25 cellular contexts compared by ENCODE assay signal in genomic region chr5:149904977-149905376, GRCh38. TPM values are rescaled to one million over a fixed set of nuclear protein-coding genes. Genes with fewer than 3 reads are reported as not detected.
A peak's percentile ranks its signal among the peaks of the same experiment; 100 is the strongest.
DNase-seq lines count a peak whose midpoint lies in the region; ATAC-seq and TF ChIP-seq lines count a peak whose summit lies in the region.
"Had no signal": no experiment of that assay in that cellular context is flagged by ENCODE, and none has a peak within 500 bp of the region (broad histone marks: within the 10 kb centered on the region; RNA-seq: fewer than 3 reads in every experiment).

No MANE protein-coding gene starts in this region.

- H3K4me1 Mint-ChIP-seq in activated naive CD8-positive, alpha-beta T cell treated with anti-CD3 and anti-CD28 coated beads for 36 hours = peaks cover 12% of the 10 kb centered on the region
- H3K4me1 Mint-ChIP-seq: activated B cell treated with CpG ODN at 0.5 μM for 24 hours; activated T-helper 17 cell treated with anti-CD3 and anti-CD28 coated beads, Interleukin-2, amount 50 U/mL, for 72 hours; central memory CD8-positive, alpha-beta T cell had no signal

- H3K9ac ChIP-seq in BLaER1 treated with 17β-estradiol and CSF1 and Interleukin-3, amounts not matched to agents 10 nM and 100 nM = no peak overlapping the region

- peak; percentile 90 for ATAC-seq in mucosa of descending colon
- ATAC-seq: activated naive CD4-positive, alpha-beta T cell treated with anti-CD3 and anti-CD28 coated beads, Interleukin-2, amount 50 U/mL, for 72 hours; activated T-helper 17 cell treated with anti-CD3 and anti-CD28 coated beads, Interleukin-2, amount 50 U/mL, for 72 hours had no signal

- H3K27me3 Mint-ChIP-seq in activated naive CD8-positive, alpha-beta T cell treated with anti-CD3 and anti-CD28 coated beads for 36 hours = peaks cover 19% of the 10 kb centered on the region

- TF ChIP-seq CTCF in mucosa of descending colon (IDR thresholded peaks at IDR 0.05) = no peak

- H3K27ac Mint-ChIP-seq in activated naive CD8-positive, alpha-beta T cell treated with anti-CD3 and anti-CD28 coated beads for 36 hours = no peak overlapping the region
- H3K27ac Mint-ChIP-seq: activated B cell treated with CpG ODN at 0.5 μM for 24 hours; activated naive CD4-positive, alpha-beta T cell treated with anti-CD3 and anti-CD28 coated beads, Interleukin-2, amount 50 U/mL, for 72 hours; activated T-helper 17 cell treated with anti-CD3 and anti-CD28 coated beads, Interleukin-2, amount 50 U/mL, for 72 hours had no signal

- no peak overlapping the region for H3K27ac ChIP-seq in BLaER1 treated with 17β-estradiol and CSF1 and Interleukin-3, amounts not matched to agents 10 nM and 100 nM
- H3K27ac ChIP-seq: C4-2B, left ventricle myocardium inferior, RWPE1, skin epidermis, suprapubic skin had no signal

- H3K4me1 ChIP-seq in BLaER1 treated with 17β-estradiol and CSF1 and Interleukin-3, amounts not matched to agents 10 nM and 100 nM = peaks cover 8 to 17% (median 13%) of the 10 kb centered on the region in 10 experiments
- H3K4me1 ChIP-seq in mucosa of descending colon (ENCODE audit: low read depth) = no peaks in the 10 kb centered on the region
- H3K4me1 ChIP-seq: suprapubic skin had no signal

- no peaks in the 10 kb centered on the region for H3K36me3 Mint-ChIP-seq in activated naive CD8-positive, alpha-beta T cell treated with anti-CD3 and anti-CD28 coated beads for 36 hours
- H3K36me3 Mint-ChIP-seq: activated naive CD4-positive, alpha-beta T cell treated with anti-CD3 and anti-CD28 coated beads, Interleukin-2, amount 50 U/mL, for 72 hours; naive B cell had no signal

- peak overlapping the region; percentile 19 to 72 (median 55); a peak in 20 of 22 replicates for H3K4me2 ChIP-seq in BLaER1 treated with 17β-estradiol and CSF1 and Interleukin-3, amounts not matched to agents 10 nM and 100 nM

- no peak overlapping the region for H3K4me3 ChIP-seq in BLaER1 treated with 17β-estradiol and CSF1 and Interleukin-3, amounts not matched to agents 10 nM and 100 nM
- no peak overlapping the region for H3K4me3 ChIP-seq in mucosa of descending colon
- H3K4me3 ChIP-seq: left ventricle myocardium inferior, skin epidermis, suprapubic skin had no signal

- no peaks in the 10 kb centered on the region for H3K36me3 ChIP-seq in BLaER1 treated with 17β-estradiol and CSF1 and Interleukin-3, amounts not matched to agents 10 nM and 100 nM
- H3K36me3 ChIP-seq in mucosa of descending colon (ENCODE audit: low read depth) = no peaks in the 10 kb centered on the region
- H3K36me3 ChIP-seq: left ventricle myocardium inferior, suprapubic skin had no signal

- H3K27me3 ChIP-seq in BLaER1 treated with 17β-estradiol and CSF1 and Interleukin-3, amounts not matched to agents 10 nM and 100 nM = no peaks in the 10 kb centered on the region
- H3K27me3 ChIP-seq: suprapubic skin had no signal

- H3K9me3 ChIP-seq in BLaER1 treated with 17β-estradiol and CSF1 and Interleukin-3, amounts not matched to agents 10 nM and 100 nM (replicated peaks in 1 of 11) = no peaks in the 10 kb centered on the region
- H3K9me3 ChIP-seq in mucosa of descending colon = no peaks in the 10 kb centered on the region
- H3K9me3 ChIP-seq: left ventricle myocardium inferior, suprapubic skin had no signal

- intact Hi-C loops in mucosa of descending colon (cut with DNase I, micrococcal nuclease) = no loop called here

- DNase-seq in MV-4-11 (lab: John Stamatoyannopoulos, UW) (peak; percentile 37), SKM-1 (lab: John Stamatoyannopoulos, UW; ENCODE audit: unreplicated experiment) (peak; percentile 29), mucosa of descending colon (peak in 1 of 3 donors; percentile 43)
- no peak for DNase-seq in activated CD4-positive, alpha-beta T cell treated with anti-CD3 and anti-CD28 coated beads for 1 hour
- DNase-seq in activated effector memory CD4-positive, alpha-beta T cell treated with anti-CD3 and anti-CD28 coated beads, Interleukin-2, amount 50 U/mL, for 16 hours = no peak
- no peak for DNase-seq in activated naive CD8-positive, alpha-beta T cell treated with anti-CD3 and anti-CD28 coated beads for 36 hours
- DNase-seq: activated B cell treated with CpG ODN at 0.5 μM for 24 hours; activated CD4-positive, alpha-beta T cell treated with anti-CD3 and anti-CD28 coated beads, Interleukin-2, amount 50 U/mL, for 4 hours; activated CD8-positive, alpha-beta memory T cell treated with anti-CD3 and anti-CD28 coated beads, Interleukin-2, amount 50 U/mL, for 48 hours; aorta; left ventricle myocardium inferior; naive B cell; NCI-H1436; NCI-H446; NK-92 treated with Interleukin-12 subunit alpha and Interleukin-12 subunit beta, amount 100 ng/mL, for 24 hours; stimulated activated CD4-positive, alpha-beta T cell treated with anti-CD3 and anti-CD28 coated beads, Interleukin-2, amount 100 ng/mL, for 24 hours had no signal

- H3K4me3 Mint-ChIP-seq in activated naive CD8-positive, alpha-beta T cell treated with anti-CD3 and anti-CD28 coated beads for 36 hours = no peak overlapping the region
- H3K4me3 Mint-ChIP-seq: activated B cell treated with CpG ODN at 0.5 μM for 24 hours; activated T-helper 17 cell treated with anti-CD3 and anti-CD28 coated beads, Interleukin-2, amount 50 U/mL, for 72 hours; central memory CD8-positive, alpha-beta T cell; naive B cell had no signal

- no peaks in the 10 kb centered on the region for H3K9me3 Mint-ChIP-seq in activated naive CD8-positive, alpha-beta T cell treated with anti-CD3 and anti-CD28 coated beads for 36 hours
- H3K9me3 Mint-ChIP-seq: activated B cell treated with CpG ODN at 0.5 μM for 24 hours; activated naive CD4-positive, alpha-beta T cell treated with anti-CD3 and anti-CD28 coated beads, Interleukin-2, amount 50 U/mL, for 72 hours; activated T-helper 17 cell treated with anti-CD3 and anti-CD28 coated beads, Interleukin-2, amount 50 U/mL, for 72 hours; central memory CD8-positive, alpha-beta T cell; naive B cell had no signal

- H4K20me1 ChIP-seq in BLaER1 treated with 17β-estradiol and CSF1 and Interleukin-3, amounts not matched to agents 10 nM and 100 nM = no peaks in the 10 kb centered on the region

RNA-seq across cellular contexts. Expression of gene PDE6A, which starts 39.6 kb away (rescaled TPM):
- 1 to 10 TPM; 1.6 to 7.3 (median 3.4) TPM for total RNA-seq in mucosa of descending colon
- total RNA-seq in activated naive CD8-positive, alpha-beta T cell treated with anti-CD3 and anti-CD28 coated beads for 36 hours = not detected
- total RNA-seq: activated B cell treated with CpG ODN at 0.5 μM for 24 hours; activated naive CD4-positive, alpha-beta T cell treated with anti-CD3 and anti-CD28 coated beads, Interleukin-2, amount 50 U/mL, for 72 hours; activated T-helper 17 cell treated with anti-CD3 and anti-CD28 coated beads, Interleukin-2, amount 50 U/mL, for 72 hours; aorta; mesenteric fat pad had no signal

RNA-seq across cellular contexts. Expression of gene SLC26A2, which starts 55.6 kb away (rescaled TPM):
- 1,000 to 10,000 TPM in 1 of 3 donors, 100 to 1,000 TPM in 2; 562 to 1,399 (median 853) TPM for total RNA-seq in mucosa of descending colon
- total RNA-seq in activated naive CD8-positive, alpha-beta T cell treated with anti-CD3 and anti-CD28 coated beads for 36 hours = 1 to 10 TPM; 6.6 TPM

Comparison
In these comparisons a context has a peak if more than half of its experiments do, and no peak if none do; other contexts are left out.
1. DNase-seq: peak in MV-4-11 (single experiment) and SKM-1 (single experiment); none in activated CD4-positive, alpha-beta T cell treated with anti-CD3 and anti-CD28 coated beads for 1 hour (single experiment), activated effector memory CD4-positive, alpha-beta T cell treated with anti-CD3 and anti-CD28 coated beads, Interleukin-2, amount 50 U/mL, for 16 hours (single experiment) and activated naive CD8-positive, alpha-beta T cell treated with anti-CD3 and anti-CD28 coated beads for 36 hours (single experiment).
2. RNA of gene SLC26A2, which starts 55.6 kb away (total RNA-seq): 562 to 1,399 TPM in mucosa of descending colon; 6.6 TPM in activated naive CD8-positive, alpha-beta T cell treated with anti-CD3 and anti-CD28 coated beads for 36 hours; every median in the first group is over 10 times any median in the second.